ENCODE assay signal across 2 cellular contexts in the genomic region with DNA sequence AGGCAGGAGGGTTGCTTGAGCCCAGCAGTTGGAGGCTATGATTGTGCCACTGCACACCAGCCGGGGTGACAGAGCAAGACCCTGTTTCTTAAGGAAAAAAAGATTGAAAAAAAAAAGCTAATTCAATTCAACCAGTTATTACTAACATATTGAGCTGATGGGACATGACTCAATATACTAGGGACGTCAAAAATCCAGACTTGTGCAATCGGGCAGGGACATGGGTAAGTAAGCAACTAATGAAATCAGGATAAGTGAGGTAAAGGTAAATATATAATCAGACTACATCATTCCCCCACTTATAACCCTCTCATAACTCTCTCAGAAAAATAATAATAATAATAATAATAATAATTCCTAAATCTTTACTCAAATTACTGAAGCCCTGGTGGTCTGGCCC.
TF ChIP-seq lines count a peak whose summit lies in the region.

No MANE protein-coding gene starts in this region.

TF ChIP-seq in HepG2, 621 proteins besides CTCF, POLR2A, EP300 and RAD21:
- TF ChIP-seq RFXAP (CRISPR knock-in tag; IDR thresholded peaks at IDR 0.05; ENCODE audit: borderline replicate concordance) = no peak
- TF ChIP-seq, protein P1, sequence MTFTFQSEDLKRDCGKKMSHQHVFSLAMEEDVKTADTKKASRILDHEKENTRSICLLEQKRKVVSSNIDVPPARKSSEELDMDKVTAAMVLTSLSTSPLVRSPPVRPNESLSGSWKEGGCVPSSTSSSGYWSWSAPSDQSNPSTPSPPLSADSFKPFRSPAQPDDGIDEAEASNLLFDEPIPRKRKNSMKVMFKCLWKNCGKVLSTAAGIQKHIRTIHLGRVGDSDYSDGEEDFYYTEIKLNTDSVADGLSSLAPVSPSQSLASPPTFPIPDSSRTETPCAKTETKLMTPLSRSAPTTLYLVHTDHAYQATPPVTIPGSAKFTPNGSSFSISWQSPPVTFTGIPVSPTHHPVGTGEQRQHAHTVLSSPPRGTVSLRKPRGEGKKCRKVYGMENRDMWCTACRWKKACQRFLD (CRISPR knock-in tag; IDR thresholded peaks at IDR 0.05; ENCODE audit: borderline replicate concordance) = no peak
- peak; percentile 46; the same call in 1 of the 2 replicates for TF ChIP-seq CEBPG (CRISPR knock-in tag; IDR thresholded peaks at IDR 0.05)
- TF ChIP-seq ZNF564 (CRISPR knock-in tag; IDR thresholded peaks at IDR 0.05) = no peak
- TF ChIP-seq CEBPB (IDR thresholded peaks at IDR 0.05; ENCODE audit: borderline replicate concordance, low read depth, low read length) = peak; percentile 66; the same call in 1 of the 2 replicates
- 0 out of 2 replicates have a peak, but pooled peaks have one; percentile 20 for TF ChIP-seq GATA4 (IDR thresholded peaks at IDR 0.05; ENCODE audit: borderline replicate concordance, low read depth)
- no peak for TF ChIP-seq ZNF724P (CRISPR knock-in tag; IDR thresholded peaks at IDR 0.05; ENCODE audit: borderline replicate concordance)
- TF ChIP-seq ARID3A (IDR thresholded peaks at IDR 0.05; ENCODE audit: low read depth, low read length) = peak; percentile 43; the same call in 1 of the 2 replicates
- TF ChIP-seq ZFP90 (CRISPR knock-in tag; IDR thresholded peaks at IDR 0.05; ENCODE audit: borderline replicate concordance) = peak; percentile 55; the same call in 1 of the 2 replicates
- no peak for TF ChIP-seq GTF2F1 (IDR thresholded peaks at IDR 0.05; ENCODE audit: low read length)
- no peak for TF ChIP-seq JUN (CRISPR knock-in tag; IDR thresholded peaks at IDR 0.05)
TF ChIP-seq in HepG2: peak in this region for 5.

TF ChIP-seq in SK-N-SH, 30 proteins besides CTCF, POLR2A, EP300 and RAD21:
- no peak for TF ChIP-seq SMC3 (IDR thresholded peaks at IDR 0.05; ENCODE audit: low read depth, low read length)
- TF ChIP-seq GATA2 (CRISPR knock-in tag; IDR thresholded peaks at IDR 0.05) = no peak
- no peak for TF ChIP-seq USF1 (IDR thresholded peaks at IDR 0.05; ENCODE audit: borderline replicate concordance, low read depth)
- no peak for TF ChIP-seq FOXJ3 (CRISPR knock-in tag; IDR thresholded peaks at IDR 0.05)
